In the genomic region with DNA sequence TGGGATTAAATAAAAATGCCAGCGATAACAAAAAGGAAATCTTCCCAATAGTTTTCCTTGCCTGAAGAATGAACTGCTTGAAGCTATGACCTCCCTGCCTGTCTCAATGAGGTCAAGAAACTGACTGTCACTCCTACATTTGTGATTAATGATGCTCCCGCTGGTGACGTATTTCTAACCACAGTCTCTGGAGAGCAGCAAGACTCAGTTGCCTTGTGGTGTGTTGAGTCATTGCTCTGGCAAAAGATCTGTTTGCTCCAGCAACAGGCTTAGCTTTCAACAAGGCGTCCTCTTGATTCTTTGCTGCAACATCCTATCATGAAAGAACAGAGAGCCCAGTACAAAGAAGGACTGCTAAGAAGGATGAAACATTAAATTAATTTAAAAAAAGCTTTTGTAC, we compare ENCODE assay signal across 9 cellular contexts.
DNase-seq lines count a peak whose midpoint lies in the region; ATAC-seq and TF ChIP-seq lines count a peak whose summit lies in the region.
"Had no signal": no experiment of that assay in that cellular context is flagged by ENCODE, and none has a peak within 500 bp of the region (broad histone marks: within the 10 kb centered on the region; RNA-seq: fewer than 3 reads in every experiment).

No MANE protein-coding gene starts in this region.

- no peaks in the 10 kb centered on the region for H3K9me3 ChIP-seq in right atrium auricular region

- in situ Hi-C loops in GM13977 (cut with MboI; ENCODE audit: low pct_unique_long_range_greater_than_20kb, low sequenced_read_pairs, unreplicated experiment) = no loop called here

- no peaks in the 10 kb centered on the region for H3K27me3 ChIP-seq in right atrium auricular region

- ATAC-seq in WTC11 = peak; percentile 18; the same call in 1 of the 2 replicates
- no peak for ATAC-seq in left lobe of liver

- H3K4me1 Mint-ChIP-seq in WTC11 = peaks cover 10% of the 10 kb centered on the region

- DNase-seq in LHCN-M2 (ENCODE audit: low read depth) (peak; percentile 84), WTC11 (ENCODE audit: low spot score) (no peak), right atrium auricular region (ENCODE audit: low spot score) (peak; percentile 67), substantia nigra (lab: John Stamatoyannopoulos, UW) (peak in 26 of 49 donors; percentile 2 to 66 (median 26)), GM13977 (ENCODE audit: low spot score) (no peak), left lobe of liver (ENCODE audit: low spot score) (no peak), NCI-H1417 treated with DMSO at 0.1 percent for 48 hours (lab: John Stamatoyannopoulos, UW) (no peak)
- DNase-seq: activated T-cell treated with anti-CD3 and anti-CD28 coated beads, Interleukin-2, amount 50 U/mL, for 24 hours; NCI-H1105 had no signal

- H3K4me1 ChIP-seq in right atrium auricular region = no peaks in the 10 kb centered on the region

- no peaks in the 10 kb centered on the region for H3K27me3 Mint-ChIP-seq in WTC11 (ENCODE audit: low read depth)
- H3K27me3 Mint-ChIP-seq: activated T-cell treated with anti-CD3 and anti-CD28 coated beads, Interleukin-2, amount 50 U/mL, for 24 hours had no signal

- TF ChIP-seq CTCF in WTC11 (IDR thresholded peaks at IDR 0.05) (no peak), right atrium auricular region (IDR thresholded peaks at IDR 0.05) (no peak), GM13977 (IDR thresholded peaks at IDR 0.05; ENCODE audit: extremely low read depth, insufficient read depth, missing control alignments) (no peak)

- H3K36me3 Mint-ChIP-seq in WTC11 = no peaks in the 10 kb centered on the region

- no peak overlapping the region for H3K4me3 ChIP-seq in right atrium auricular region

- peak overlapping the region in 1 of 2 donors; percentile 9 for H3K27ac ChIP-seq in right atrium auricular region
- H3K27ac ChIP-seq in substantia nigra (ENCODE audit: low read depth, low read length, poor library complexity, severe bottlenecking) = peak overlapping the region; percentile 33

- CTCF ChIA-PET in WTC11 (lab: Charles Lee) = no interaction called here

- POLR2A ChIA-PET in WTC11 (lab: Charles Lee) = no interaction called here

- no peak overlapping the region for H3K4me3 Mint-ChIP-seq in WTC11
- H3K4me3 Mint-ChIP-seq: activated T-cell treated with anti-CD3 and anti-CD28 coated beads, Interleukin-2, amount 50 U/mL, for 24 hours had no signal

- no peak overlapping the region for H3K27ac Mint-ChIP-seq in WTC11
- H3K27ac Mint-ChIP-seq: activated T-cell treated with anti-CD3 and anti-CD28 coated beads, Interleukin-2, amount 50 U/mL, for 24 hours had no signal

- H3K36me3 ChIP-seq in right atrium auricular region = no peaks in the 10 kb centered on the region

- H3K9me3 Mint-ChIP-seq in WTC11 = peaks cover 5% of the 10 kb centered on the region
- H3K9me3 Mint-ChIP-seq: activated T-cell treated with anti-CD3 and anti-CD28 coated beads, Interleukin-2, amount 50 U/mL, for 24 hours had no signal

TF ChIP-seq in WTC11, 78 proteins besides CTCF, POLR2A, EP300 and RAD21 (continues in another document):
- TF ChIP-seq GABPB1 (CRISPR knock-in tag; IDR thresholded peaks at IDR 0.05) = no peak
- TF ChIP-seq, protein P1, sequence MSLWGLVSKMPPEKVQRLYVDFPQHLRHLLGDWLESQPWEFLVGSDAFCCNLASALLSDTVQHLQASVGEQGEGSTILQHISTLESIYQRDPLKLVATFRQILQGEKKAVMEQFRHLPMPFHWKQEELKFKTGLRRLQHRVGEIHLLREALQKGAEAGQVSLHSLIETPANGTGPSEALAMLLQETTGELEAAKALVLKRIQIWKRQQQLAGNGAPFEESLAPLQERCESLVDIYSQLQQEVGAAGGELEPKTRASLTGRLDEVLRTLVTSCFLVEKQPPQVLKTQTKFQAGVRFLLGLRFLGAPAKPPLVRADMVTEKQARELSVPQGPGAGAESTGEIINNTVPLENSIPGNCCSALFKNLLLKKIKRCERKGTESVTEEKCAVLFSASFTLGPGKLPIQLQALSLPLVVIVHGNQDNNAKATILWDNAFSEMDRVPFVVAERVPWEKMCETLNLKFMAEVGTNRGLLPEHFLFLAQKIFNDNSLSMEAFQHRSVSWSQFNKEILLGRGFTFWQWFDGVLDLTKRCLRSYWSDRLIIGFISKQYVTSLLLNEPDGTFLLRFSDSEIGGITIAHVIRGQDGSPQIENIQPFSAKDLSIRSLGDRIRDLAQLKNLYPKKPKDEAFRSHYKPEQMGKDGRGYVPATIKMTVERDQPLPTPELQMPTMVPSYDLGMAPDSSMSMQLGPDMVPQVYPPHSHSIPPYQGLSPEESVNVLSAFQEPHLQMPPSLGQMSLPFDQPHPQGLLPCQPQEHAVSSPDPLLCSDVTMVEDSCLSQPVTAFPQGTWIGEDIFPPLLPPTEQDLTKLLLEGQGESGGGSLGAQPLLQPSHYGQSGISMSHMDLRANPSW (CRISPR knock-in tag; conservative IDR thresholded peaks at IDR 0.05; ENCODE audit: low read depth) = no peak
- TF ChIP-seq ZNF263 (CRISPR knock-in tag; IDR thresholded peaks at IDR 0.05; ENCODE audit: low read depth) = no peak
- TF ChIP-seq, protein P2, sequence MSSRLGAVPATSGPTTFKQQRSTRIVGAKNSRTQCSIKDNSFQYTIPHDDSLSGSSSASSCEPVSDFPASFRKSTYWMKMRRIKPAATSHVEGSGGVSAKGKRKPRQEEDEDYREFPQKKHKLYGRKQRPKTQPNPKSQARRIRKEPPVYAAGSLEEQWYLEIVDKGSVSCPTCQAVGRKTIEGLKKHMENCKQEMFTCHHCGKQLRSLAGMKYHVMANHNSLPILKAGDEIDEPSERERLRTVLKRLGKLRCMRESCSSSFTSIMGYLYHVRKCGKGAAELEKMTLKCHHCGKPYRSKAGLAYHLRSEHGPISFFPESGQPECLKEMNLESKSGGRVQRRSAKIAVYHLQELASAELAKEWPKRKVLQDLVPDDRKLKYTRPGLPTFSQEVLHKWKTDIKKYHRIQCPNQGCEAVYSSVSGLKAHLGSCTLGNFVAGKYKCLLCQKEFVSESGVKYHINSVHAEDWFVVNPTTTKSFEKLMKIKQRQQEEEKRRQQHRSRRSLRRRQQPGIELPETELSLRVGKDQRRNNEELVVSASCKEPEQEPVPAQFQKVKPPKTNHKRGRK (CRISPR knock-in tag; IDR thresholded peaks at IDR 0.05; ENCODE audit: borderline replicate concordance) = no peak
- no peak for TF ChIP-seq GRHL2 (CRISPR knock-in tag; IDR thresholded peaks at IDR 0.05; ENCODE audit: insufficient replicate concordance, severe bottlenecking)
- TF ChIP-seq ZNF317 (CRISPR knock-in tag; IDR thresholded peaks at IDR 0.05; ENCODE audit: borderline replicate concordance, low read depth) = no peak
- no peak for TF ChIP-seq IRF2 (CRISPR knock-in tag; IDR thresholded peaks at IDR 0.05; ENCODE audit: borderline replicate concordance, low read depth)
- no peak for TF ChIP-seq TEAD1 (CRISPR knock-in tag; IDR thresholded peaks at IDR 0.05)
- no peak for TF ChIP-seq FOXP1 (CRISPR knock-in tag; IDR thresholded peaks at IDR 0.05; ENCODE audit: borderline replicate concordance)
- TF ChIP-seq, protein P3, sequence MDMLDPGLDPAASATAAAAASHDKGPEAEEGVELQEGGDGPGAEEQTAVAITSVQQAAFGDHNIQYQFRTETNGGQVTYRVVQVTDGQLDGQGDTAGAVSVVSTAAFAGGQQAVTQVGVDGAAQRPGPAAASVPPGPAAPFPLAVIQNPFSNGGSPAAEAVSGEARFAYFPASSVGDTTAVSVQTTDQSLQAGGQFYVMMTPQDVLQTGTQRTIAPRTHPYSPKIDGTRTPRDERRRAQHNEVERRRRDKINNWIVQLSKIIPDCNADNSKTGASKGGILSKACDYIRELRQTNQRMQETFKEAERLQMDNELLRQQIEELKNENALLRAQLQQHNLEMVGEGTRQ (CRISPR knock-in tag; IDR thresholded peaks at IDR 0.05) = no peak
- TF ChIP-seq, protein P4, sequence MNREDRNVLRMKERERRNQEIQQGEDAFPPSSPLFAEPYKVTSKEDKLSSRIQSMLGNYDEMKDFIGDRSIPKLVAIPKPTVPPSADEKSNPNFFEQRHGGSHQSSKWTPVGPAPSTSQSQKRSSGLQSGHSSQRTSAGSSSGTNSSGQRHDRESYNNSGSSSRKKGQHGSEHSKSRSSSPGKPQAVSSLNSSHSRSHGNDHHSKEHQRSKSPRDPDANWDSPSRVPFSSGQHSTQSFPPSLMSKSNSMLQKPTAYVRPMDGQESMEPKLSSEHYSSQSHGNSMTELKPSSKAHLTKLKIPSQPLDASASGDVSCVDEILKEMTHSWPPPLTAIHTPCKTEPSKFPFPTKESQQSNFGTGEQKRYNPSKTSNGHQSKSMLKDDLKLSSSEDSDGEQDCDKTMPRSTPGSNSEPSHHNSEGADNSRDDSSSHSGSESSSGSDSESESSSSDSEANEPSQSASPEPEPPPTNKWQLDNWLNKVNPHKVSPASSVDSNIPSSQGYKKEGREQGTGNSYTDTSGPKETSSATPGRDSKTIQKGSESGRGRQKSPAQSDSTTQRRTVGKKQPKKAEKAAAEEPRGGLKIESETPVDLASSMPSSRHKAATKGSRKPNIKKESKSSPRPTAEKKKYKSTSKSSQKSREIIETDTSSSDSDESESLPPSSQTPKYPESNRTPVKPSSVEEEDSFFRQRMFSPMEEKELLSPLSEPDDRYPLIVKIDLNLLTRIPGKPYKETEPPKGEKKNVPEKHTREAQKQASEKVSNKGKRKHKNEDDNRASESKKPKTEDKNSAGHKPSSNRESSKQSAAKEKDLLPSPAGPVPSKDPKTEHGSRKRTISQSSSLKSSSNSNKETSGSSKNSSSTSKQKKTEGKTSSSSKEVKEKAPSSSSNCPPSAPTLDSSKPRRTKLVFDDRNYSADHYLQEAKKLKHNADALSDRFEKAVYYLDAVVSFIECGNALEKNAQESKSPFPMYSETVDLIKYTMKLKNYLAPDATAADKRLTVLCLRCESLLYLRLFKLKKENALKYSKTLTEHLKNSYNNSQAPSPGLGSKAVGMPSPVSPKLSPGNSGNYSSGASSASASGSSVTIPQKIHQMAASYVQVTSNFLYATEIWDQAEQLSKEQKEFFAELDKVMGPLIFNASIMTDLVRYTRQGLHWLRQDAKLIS (CRISPR knock-in tag; IDR thresholded peaks at IDR 0.05; ENCODE audit: borderline replicate concordance) = no peak
- TF ChIP-seq NFYB (CRISPR knock-in tag; conservative IDR thresholded peaks at IDR 0.05; ENCODE audit: low read depth) = no peak
- no peak for TF ChIP-seq JUN (CRISPR knock-in tag; IDR thresholded peaks at IDR 0.05)

Comparison
In these comparisons a context has a peak if more than half of its experiments do, and no peak if none do; other contexts are left out.
1. DNase-seq: peak in LHCN-M2 (single experiment), right atrium auricular region (single experiment) and substantia nigra (26 of 49); none in WTC11 (single experiment), GM13977 (single experiment), left lobe of liver (single experiment) and NCI-H1417 treated with DMSO at 0.1 percent for 48 hours (single experiment).